In the genomic region with DNA sequence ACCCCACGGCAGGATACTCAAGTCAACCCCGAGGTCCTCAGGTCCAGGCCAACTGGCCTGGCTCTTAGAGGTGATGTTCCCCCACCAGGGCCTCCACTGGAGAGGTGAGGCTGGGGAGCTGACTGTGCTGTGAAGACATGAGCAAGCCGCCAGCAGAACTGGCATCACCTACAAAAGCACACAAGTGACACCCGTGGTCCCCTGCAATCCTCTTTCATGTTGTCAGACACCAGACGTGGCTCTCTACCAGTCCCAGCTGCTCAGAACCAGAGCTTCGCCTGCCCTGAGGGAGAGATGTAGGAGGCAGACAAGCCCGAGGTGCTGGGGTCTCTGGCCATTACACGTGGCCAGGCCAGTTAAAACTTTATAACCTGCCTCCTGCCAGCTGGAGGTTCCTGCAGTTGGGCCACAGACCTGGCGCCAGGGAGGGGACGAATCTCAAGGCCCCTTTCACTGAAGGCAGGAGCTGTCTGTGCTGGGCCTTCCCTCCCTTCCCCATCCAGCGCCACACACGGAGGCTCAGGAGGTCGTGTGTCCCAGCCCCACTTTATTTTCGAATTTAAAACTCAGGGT, we compare ENCODE assay signal across 8 cellular contexts. TPM values are rescaled to one million over a fixed set of nuclear protein-coding genes. Genes with fewer than 3 reads are reported as not detected.
DNase-seq lines count a peak whose midpoint lies in the region; ATAC-seq and TF ChIP-seq lines count a peak whose summit lies in the region.

No MANE protein-coding gene starts in this region.

- H3K27me3 ChIP-seq in H7 (ENCODE audit: control insufficient read depth, insufficient read depth, low read length) (no peaks in the 10 kb centered on the region), gastrocnemius medialis (no peaks in the 10 kb centered on the region)

- no peak for ATAC-seq in gastrocnemius medialis

- DNase-seq in H7 (no peak), RWPE1 (ENCODE audit: low spot score) (no peak), endothelial cell (ENCODE audit: low spot score) (no peak), gastrocnemius medialis (peak in 1 of 2 donors; percentile 52), GM13976 (ENCODE audit: low spot score) (no peak), RKO (ENCODE audit: low spot score) (no peak), mucosa of gallbladder (ENCODE audit: low spot score) (no peak), NCI-H345 treated with DMSO at 0.1 percent for 48 hours (lab: John Stamatoyannopoulos, UW; ENCODE audit: unreplicated experiment) (no peak)

- H3K4me1 ChIP-seq in gastrocnemius medialis: peaks cover 20 to 21% of the 10 kb centered on the region in 2 donors

- H3K9me3 Mint-ChIP-seq in endothelial cell (ENCODE audit: unreplicated experiment): no peaks in the 10 kb centered on the region

- TF ChIP-seq CTCF in RWPE1 (conservative IDR thresholded peaks at IDR 0.05; ENCODE audit: low read depth) (no peak), endothelial cell (IDR thresholded peaks at IDR 0.05; ENCODE audit: unreplicated experiment) (no peak), gastrocnemius medialis (IDR thresholded peaks at IDR 0.05 in 4 of 5, conservative IDR thresholded peaks at IDR 0.05 in 1 of 5) (no peak), GM13976 (IDR thresholded peaks at IDR 0.05; ENCODE audit: borderline replicate concordance, control extremely low read depth, extremely low read depth, insufficient read depth, missing control alignments) (no peak)

- intact Hi-C loops in gastrocnemius medialis (cut with DNase I; ENCODE audit: low total_unique reads): loop anchor here (1.0 to 10.0 kb wide), 7 partner anchors 23 to 1079 kb away; a partner anchor contains a TSS

- in situ Hi-C loops in gastrocnemius medialis (cut with MboI; ENCODE audit: low sequenced_read_pairs in 4 of 4) (loop anchor here in 2 of 4 donors (5.0 to 25.0 kb wide), 2 partner anchors 46 to 971 kb away; no protein-coding TSS in a partner anchor), GM13976 (cut with MboI; ENCODE audit: low sequenced_read_pairs, unreplicated experiment) (loop anchor here (25.0 kb wide), 2 partner anchors 471 to 971 kb away; no protein-coding TSS in a partner anchor)

- peaks cover 10% of the 10 kb centered on the region for H3K27me3 Mint-ChIP-seq in endothelial cell (ENCODE audit: unreplicated experiment)

- H3K4me3 Mint-ChIP-seq in endothelial cell (ENCODE audit: unreplicated experiment): peak overlapping the region; percentile 72

- H3K27ac ChIP-seq in RWPE1 (peak overlapping the region; percentile 97), gastrocnemius medialis (peak overlapping the region; percentile 84 to 95 (median 92))

- TF ChIP-seq POLR2A in gastrocnemius medialis (IDR thresholded peaks at IDR 0.05): no peak

- H3K27ac Mint-ChIP-seq in endothelial cell (ENCODE audit: unreplicated experiment): no peak overlapping the region

- H3K36me3 ChIP-seq in H7 (replicated peaks; ENCODE audit: control insufficient read depth, insufficient read depth, low read length): peaks cover 14% of the 10 kb centered on the region
- H3K36me3 ChIP-seq in gastrocnemius medialis: peaks cover 0 to 22% of the 10 kb centered on the region in 2 donors

- H3K4me3 ChIP-seq in H7 (ENCODE audit: insufficient read depth, low read depth, low read length): peak overlapping the region; percentile 36; the same call in 1 of the 2 replicates
- peak overlapping the region; percentile 85 to 94 (median 89) for H3K4me3 ChIP-seq in gastrocnemius medialis

- peaks cover 22% of the 10 kb centered on the region for H3K36me3 Mint-ChIP-seq in endothelial cell (ENCODE audit: low read depth, unreplicated experiment)

- H3K9me3 ChIP-seq in gastrocnemius medialis: no peaks in the 10 kb centered on the region

- POLR2A ChIA-PET in RWPE1 (lab: Yijun Ruan, JAX; ENCODE audit: low non-redundant PET): interaction anchor here (0.6 to 2.2 kb wide), 4 partner anchors 22 to 46 kb away, joined by 3 to 16 read pairs (median 4); a partner anchor contains a TSS

- CTCF ChIA-PET in RWPE1 (lab: Yijun Ruan, JAX): interaction anchor here (0.6 to 4.5 kb wide), 6 partner anchors 25 to 162 kb away, joined by 4 to 40 read pairs (median 4); no protein-coding TSS in a partner anchor

- H3K4me1 Mint-ChIP-seq in endothelial cell (ENCODE audit: unreplicated experiment): peaks cover 12% of the 10 kb centered on the region

RNA-seq across cellular contexts. Expression of a gene that starts 2.2 kb away (rescaled TPM):
- total RNA-seq in H7 (2014; rRNA removed; shearing (Covaris generic)): 21.3 and 36.6 TPM in 2 replicates
- total RNA-seq in endothelial cell (ENCODE audit: unreplicated experiment) (8.9 TPM), gastrocnemius medialis (10 to 100 TPM; 15.6 to 64.4 (median 34.9) TPM), mucosa of gallbladder (20.0 TPM)

RNA-seq across cellular contexts. Expression of a gene that starts 22.9 kb away (rescaled TPM):
- total RNA-seq in H7 (2014; rRNA removed; shearing (Covaris generic)): 213 and 218 TPM in 2 replicates
- total RNA-seq in endothelial cell (ENCODE audit: unreplicated experiment) (178 TPM), gastrocnemius medialis (100 to 1,000 TPM; 255 to 442 (median 268) TPM), mucosa of gallbladder (152 TPM)
